In genomic region chr1:97137862-97138514, GRCh38 we compare ENCODE assay signal across 8 cellular contexts.
DNase-seq lines count a peak whose midpoint lies in the region; ATAC-seq and TF ChIP-seq lines count a peak whose summit lies in the region.

No MANE protein-coding gene starts in this region.

- peak; percentile 71 for TF ChIP-seq RAD21 in neural cell (conservative IDR thresholded peaks at IDR 0.05)

- H3K9me3 ChIP-seq in SU-DHL-6 (ENCODE audit: insufficient read depth, low read length) (no peaks in the 10 kb centered on the region), neural cell (ENCODE audit: low read length) (no peaks in the 10 kb centered on the region)

- no peak overlapping the region for H3K4me3 Mint-ChIP-seq in CD14-positive monocyte

- peak overlapping the region in 2 of 7 donors; percentile 22 to 25 for H3K27ac Mint-ChIP-seq in CD14-positive monocyte

- no peaks in the 10 kb centered on the region for H3F3A ChIP-seq in SU-DHL-6 (ENCODE audit: insufficient read depth)
- H3F3A ChIP-seq in neural cell (ENCODE audit: insufficient read depth, low read length, poor library complexity, severe bottlenecking) = peaks cover 5% of the 10 kb centered on the region

- intact Hi-C loops in CD14-positive monocyte (cut with micrococcal nuclease) = no loop called here

- H3K9me2 ChIP-seq in SU-DHL-6 (replicated peaks; ENCODE audit: insufficient read depth, low read length) = no peaks in the 10 kb centered on the region
- H3K9me2 ChIP-seq in neural cell (ENCODE audit: insufficient read depth, low read length) = no peaks in the 10 kb centered on the region

- DNase-seq in CD14-positive monocyte (ENCODE audit: low spot score) = no peak
- peak; percentile 41 for DNase-seq in NCI-H1436 treated with DMSO at 0.1 percent for 48 hours (lab: John Stamatoyannopoulos, UW)
- DNase-seq in fibroblast of peridontal ligament (ENCODE audit: extremely low read depth) = peak; percentile 91
- DNase-seq in activated effector memory CD4-positive, alpha-beta T cell treated with anti-CD3 and anti-CD28 coated beads, Interleukin-2, amount 50 U/mL, for 16 hours = no peak

- TF ChIP-seq CTCF in CD14-positive monocyte (IDR thresholded peaks at IDR 0.05) (peak; percentile 53), SU-DHL-6 (IDR thresholded peaks at IDR 0.05; ENCODE audit: insufficient read depth, low read length, poor library complexity, severe bottlenecking) (peak; percentile 30), neural cell (IDR thresholded peaks at IDR 0.05; ENCODE audit: poor library complexity, severe bottlenecking) (peak; percentile 64)

- H3K36me3 ChIP-seq in SU-DHL-6 (ENCODE audit: low read length) (no peaks in the 10 kb centered on the region), neural cell (ENCODE audit: insufficient read depth, low read length) (no peaks in the 10 kb centered on the region)

- peaks cover 35 to 37% of the 10 kb centered on the region in 2 donors for H3K36me3 Mint-ChIP-seq in CD14-positive monocyte

- H3K9ac ChIP-seq in SU-DHL-6 (ENCODE audit: low read length) = no peak overlapping the region
- no peak overlapping the region for H3K9ac ChIP-seq in neural cell (ENCODE audit: low read length)

- H2AFZ ChIP-seq in SU-DHL-6 (ENCODE audit: low read depth, low read length, severe bottlenecking) (peak overlapping the region; percentile 31), neural cell (ENCODE audit: low read depth, low read length) (no peak overlapping the region)

- ATAC-seq in GM18520 (IDR thresholded peaks at IDR 0.05; ENCODE audit: unreplicated experiment) (peak; percentile 92), HG02970 (IDR thresholded peaks at IDR 0.05; ENCODE audit: low FRiP score, unreplicated experiment) (peak; percentile 96)

- no peak for TF ChIP-seq EP300 in neural cell (conservative IDR thresholded peaks at IDR 0.05; ENCODE audit: poor library complexity, severe bottlenecking)

- H4K20me1 ChIP-seq in SU-DHL-6 (ENCODE audit: low read depth, low read length) = no peaks in the 10 kb centered on the region
- H4K20me1 ChIP-seq in neural cell (ENCODE audit: insufficient read depth) = no peaks in the 10 kb centered on the region

- H3K27me3 ChIP-seq in SU-DHL-6 (ENCODE audit: low read length) (no peaks in the 10 kb centered on the region), neural cell (ENCODE audit: insufficient read depth, low read depth, low read length) (no peaks in the 10 kb centered on the region)

- H3K4me1 Mint-ChIP-seq in CD14-positive monocyte = peaks cover 7% of the 10 kb centered on the region

- no peaks in the 10 kb centered on the region for H3K27me3 Mint-ChIP-seq in CD14-positive monocyte (ENCODE audit: low read depth in 3 of 3)

- H3K79me2 ChIP-seq in SU-DHL-6 (ENCODE audit: insufficient read depth, low read length) (no peaks in the 10 kb centered on the region), neural cell (replicated peaks; ENCODE audit: insufficient read depth, low read length) (no peaks in the 10 kb centered on the region)

- H3K4me3 ChIP-seq in SU-DHL-6 (ENCODE audit: insufficient read depth, low read length, poor library complexity, severe bottlenecking) (no peak overlapping the region), neural cell (ENCODE audit: low read length) (no peak overlapping the region)

- H3K27ac ChIP-seq in SU-DHL-6 (ENCODE audit: low read depth, low read length) (no peak overlapping the region), neural cell (ENCODE audit: low read length) (no peak overlapping the region)

- no peaks in the 10 kb centered on the region for H3K9me3 Mint-ChIP-seq in CD14-positive monocyte

- peak overlapping the region; percentile 41 for H3K4me2 ChIP-seq in SU-DHL-6 (ENCODE audit: low read depth, low read length, poor library complexity, severe bottlenecking)
- no peak overlapping the region for H3K4me2 ChIP-seq in neural cell (ENCODE audit: low read length)

TF ChIP-seq in neural cell, 6 proteins besides CTCF, POLR2A, EP300 and RAD21:
- TF ChIP-seq POLR2AphosphoS5 (IDR thresholded peaks at IDR 0.05) (no peak), TAF1 (IDR thresholded peaks at IDR 0.05; ENCODE audit: low read depth) (no peak), SMC3 (conservative IDR thresholded peaks at IDR 0.05; ENCODE audit: poor library complexity) (peak; percentile 65), MXI1 (conservative IDR thresholded peaks at IDR 0.05; ENCODE audit: poor library complexity, severe bottlenecking) (no peak)

Comparison
In these comparisons a context has a peak if more than half of its experiments do, and no peak if none do; other contexts are left out.
1. DNase-seq: peak in NCI-H1436 treated with DMSO at 0.1 percent for 48 hours (single experiment) and fibroblast of peridontal ligament (single experiment); none in CD14-positive monocyte (single experiment) and activated effector memory CD4-positive, alpha-beta T cell treated with anti-CD3 and anti-CD28 coated beads, Interleukin-2, amount 50 U/mL, for 16 hours (single experiment).
2. Peak in every context shown above with its lines, with median percentiles within 50 percentile points of each other: CTCF ChIP-seq.